ENCODE assay signal across 22 cellular contexts in genomic region chr2:48587560-48587959, GRCh38. TPM values are rescaled to one million over a fixed set of nuclear protein-coding genes. Genes with fewer than 3 reads are reported as not detected.
"Had no signal": no experiment of that assay in that cellular context is flagged by ENCODE, and none has a peak within 500 bp of the region (broad histone marks: within the 10 kb centered on the region; RNA-seq: fewer than 3 reads in every experiment).

No MANE protein-coding gene starts in this region.

- H3K36me3 Mint-ChIP-seq: activated naive CD8-positive, alpha-beta T cell treated with anti-CD3 and anti-CD28 coated beads, Interleukin-2, amount 10 ng/mL, durations not matched to agents 7 days and 5 days; natural killer cell treated with Interleukin-12 subunit alpha and Interleukin-12 subunit beta and Interleukin-15 and Interleukin-18, amount 100 ng/mL, for 72 hours had no signal

- ATAC-seq: activated T-cell treated with anti-CD3 and anti-CD28 coated beads, Interleukin-2, amount 50 U/mL, for 72 hours; left ventricle myocardium superior; natural killer cell treated with Interleukin-12 subunit alpha and Interleukin-12 subunit beta and Interleukin-15 and Interleukin-18, amount 100 ng/mL, for 72 hours; stimulated activated naive CD8-positive, alpha-beta T cell treated with anti-CD3 and anti-CD28 coated beads, Interleukin-15, Interleukin-2, amounts not matched to agents 100 U/mL and 50 U/mL, for 24 hours had no signal

- DNase-seq: activated CD4-positive, alpha-beta memory T cell treated with anti-CD3 and anti-CD28 coated beads, Interleukin-2, amount 10 ng/mL, durations not matched to agents 7 days and 5 days; activated CD4-positive, alpha-beta T cell treated with anti-CD3 and anti-CD28 coated beads, Interleukin-2, amount 10 ng/mL, durations not matched to agents 24 days and 14 days; activated effector memory CD4-positive, alpha-beta T cell treated with Interleukin-2 at 50 U/mL for 16 hours; activated naive CD4-positive, alpha-beta T cell treated with anti-CD3 and anti-CD28 coated beads for 36 hours; activated naive CD8-positive, alpha-beta T cell treated with anti-CD3 and anti-CD28 coated beads, Interleukin-2, amount 10 ng/mL, durations not matched to agents 7 days and 5 days; activated T-cell treated with anti-CD3 and anti-CD28 coated beads, Interleukin-2, amount 50 U/mL, for 72 hours; amniotic stem cell; effector CD4-positive, alpha-beta T cell; foreskin melanocyte; glutamatergic neuron; hypothalamus; left ventricle myocardium superior; mammary epithelial cell; midbrain; occipital lobe; retina; stimulated activated CD4-positive, alpha-beta T cell treated with anti-CD3 and anti-CD28 coated beads, Interleukin-4, amount 100 ng/mL, for 24 hours; stimulated activated naive CD8-positive, alpha-beta T cell treated with anti-CD3 and anti-CD28 coated beads, Interleukin-15, Interleukin-2, amounts not matched to agents 100 U/mL and 50 U/mL, for 24 hours; T1000 had no signal

- H3K4me3 Mint-ChIP-seq: activated CD4-positive, alpha-beta memory T cell treated with anti-CD3 and anti-CD28 coated beads, Interleukin-2, amount 10 ng/mL, durations not matched to agents 7 days and 5 days; activated CD4-positive, alpha-beta T cell treated with anti-CD3 and anti-CD28 coated beads, Interleukin-2, amount 10 ng/mL, durations not matched to agents 24 days and 14 days; activated naive CD4-positive, alpha-beta T cell treated with anti-CD3 and anti-CD28 coated beads for 36 hours; activated naive CD8-positive, alpha-beta T cell treated with anti-CD3 and anti-CD28 coated beads, Interleukin-2, amount 10 ng/mL, durations not matched to agents 7 days and 5 days; activated T-cell treated with anti-CD3 and anti-CD28 coated beads, Interleukin-2, amount 50 U/mL, for 72 hours; natural killer cell treated with Interleukin-12 subunit alpha and Interleukin-12 subunit beta and Interleukin-15 and Interleukin-18, amount 100 ng/mL, for 72 hours; T-helper 1 cell treated with Interleukin-12 subunit alpha and Interleukin-12 subunit beta and Interleukin-4 antibody, amounts not matched to agents 30 μg/mL and 1 μg/mL, for 36 hours had no signal

- H3K9me3 Mint-ChIP-seq: activated CD4-positive, alpha-beta memory T cell treated with anti-CD3 and anti-CD28 coated beads, Interleukin-2, amount 10 ng/mL, durations not matched to agents 7 days and 5 days; activated CD4-positive, alpha-beta T cell treated with anti-CD3 and anti-CD28 coated beads, Interleukin-2, amount 10 ng/mL, durations not matched to agents 24 days and 14 days; activated naive CD4-positive, alpha-beta T cell treated with anti-CD3 and anti-CD28 coated beads for 36 hours; activated naive CD8-positive, alpha-beta T cell treated with anti-CD3 and anti-CD28 coated beads, Interleukin-2, amount 10 ng/mL, durations not matched to agents 7 days and 5 days; activated T-cell treated with anti-CD3 and anti-CD28 coated beads, Interleukin-2, amount 50 U/mL, for 72 hours; natural killer cell treated with Interleukin-12 subunit alpha and Interleukin-12 subunit beta and Interleukin-15 and Interleukin-18, amount 100 ng/mL, for 72 hours; T-helper 1 cell treated with Interleukin-12 subunit alpha and Interleukin-12 subunit beta and Interleukin-4 antibody, amounts not matched to agents 30 μg/mL and 1 μg/mL, for 36 hours had no signal

- H3K27ac Mint-ChIP-seq: activated CD4-positive, alpha-beta memory T cell treated with anti-CD3 and anti-CD28 coated beads, Interleukin-2, amount 10 ng/mL, durations not matched to agents 7 days and 5 days; activated CD4-positive, alpha-beta T cell treated with anti-CD3 and anti-CD28 coated beads, Interleukin-2, amount 10 ng/mL, durations not matched to agents 24 days and 14 days; activated naive CD4-positive, alpha-beta T cell treated with anti-CD3 and anti-CD28 coated beads for 36 hours; activated naive CD8-positive, alpha-beta T cell treated with anti-CD3 and anti-CD28 coated beads, Interleukin-2, amount 10 ng/mL, durations not matched to agents 7 days and 5 days; activated T-cell treated with anti-CD3 and anti-CD28 coated beads, Interleukin-2, amount 50 U/mL, for 72 hours; natural killer cell treated with Interleukin-12 subunit alpha and Interleukin-12 subunit beta and Interleukin-15 and Interleukin-18, amount 100 ng/mL, for 72 hours; T-helper 1 cell treated with Interleukin-12 subunit alpha and Interleukin-12 subunit beta and Interleukin-4 antibody, amounts not matched to agents 30 μg/mL and 1 μg/mL, for 36 hours had no signal

- H3K27me3 Mint-ChIP-seq: activated CD4-positive, alpha-beta memory T cell treated with anti-CD3 and anti-CD28 coated beads, Interleukin-2, amount 10 ng/mL, durations not matched to agents 7 days and 5 days; activated CD4-positive, alpha-beta T cell treated with anti-CD3 and anti-CD28 coated beads, Interleukin-2, amount 10 ng/mL, durations not matched to agents 24 days and 14 days; activated naive CD8-positive, alpha-beta T cell treated with anti-CD3 and anti-CD28 coated beads, Interleukin-2, amount 10 ng/mL, durations not matched to agents 7 days and 5 days had no signal

RNA-seq across cellular contexts. Expression of gene GTF2A1L, which starts 30.1 kb away (rescaled TPM):
- total RNA-seq: activated CD4-positive, alpha-beta memory T cell treated with anti-CD3 and anti-CD28 coated beads, Interleukin-2, amount 10 ng/mL, durations not matched to agents 7 days and 5 days; activated CD4-positive, alpha-beta T cell treated with anti-CD3 and anti-CD28 coated beads, Interleukin-2, amount 10 ng/mL, durations not matched to agents 24 days and 14 days; activated naive CD4-positive, alpha-beta T cell treated with anti-CD3 and anti-CD28 coated beads for 36 hours; activated naive CD8-positive, alpha-beta T cell treated with anti-CD3 and anti-CD28 coated beads, Interleukin-2, amount 10 ng/mL, durations not matched to agents 7 days and 5 days; activated T-cell treated with anti-CD3 and anti-CD28 coated beads, Interleukin-2, amount 50 U/mL, for 72 hours; left ventricle myocardium superior; mammary epithelial cell; natural killer cell treated with Interleukin-12 subunit alpha and Interleukin-12 subunit beta and Interleukin-15 and Interleukin-18, amount 100 ng/mL, for 72 hours; ureter had no signal
- polyA plus RNA-seq: mammary epithelial cell had no signal
